In the genomic region with DNA sequence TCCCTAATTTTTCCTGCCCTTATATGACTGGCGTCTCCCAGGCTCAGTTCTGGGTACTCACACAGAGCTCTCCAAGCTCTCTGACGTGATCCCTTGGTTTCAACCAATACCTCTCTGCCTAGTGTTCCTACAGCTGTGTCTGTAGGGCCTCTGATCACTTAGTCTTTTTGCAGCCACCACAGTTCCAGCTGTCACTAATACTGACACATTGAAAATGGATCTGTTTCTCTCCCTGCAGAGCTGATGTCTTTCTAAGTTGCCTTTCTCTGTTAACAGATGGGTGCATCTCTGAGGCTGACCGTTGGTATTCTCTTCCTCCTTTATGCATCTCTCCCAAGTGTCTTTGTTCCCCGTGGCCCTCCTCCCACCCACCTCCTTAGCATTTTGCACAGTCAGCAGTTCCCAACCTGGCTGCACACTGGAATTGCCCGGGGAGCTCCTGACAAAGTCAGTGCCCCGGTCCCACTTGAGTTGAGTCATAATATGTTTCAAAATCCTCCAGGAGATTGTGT, we compare ENCODE assay signal across 8 cellular contexts.
DNase-seq lines count a peak whose midpoint lies in the region; ATAC-seq and TF ChIP-seq lines count a peak whose summit lies in the region.
"Had no signal": no experiment of that assay in that cellular context is flagged by ENCODE, and none has a peak within 500 bp of the region (broad histone marks: within the 10 kb centered on the region; RNA-seq: fewer than 3 reads in every experiment).

No MANE protein-coding gene starts in this region.

- ATAC-seq in GM19324 (IDR thresholded peaks at IDR 0.05; ENCODE audit: low FRiP score, unreplicated experiment) = no peak
- ATAC-seq in activated CD8-positive, alpha-beta T cell treated with anti-CD3 and anti-CD28 coated beads, Interleukin-2, amount 10 ng/mL, durations not matched to agents 7 days and 5 days = no peak

- H3K27me3 ChIP-seq in GM23248 (replicated peaks; ENCODE audit: insufficient read depth) = no peaks in the 10 kb centered on the region

- no peak overlapping the region for H3K9ac ChIP-seq in GM23248

- peaks cover 8% of the 10 kb centered on the region for H3K9me3 Mint-ChIP-seq in glutamatergic neuron (ENCODE audit: unreplicated experiment)
- H3K9me3 Mint-ChIP-seq in activated CD8-positive, alpha-beta T cell treated with anti-CD3 and anti-CD28 coated beads, Interleukin-2, amount 10 ng/mL, durations not matched to agents 7 days and 5 days (ENCODE audit: insufficient read depth) = no peaks in the 10 kb centered on the region
- no peaks in the 10 kb centered on the region for H3K9me3 Mint-ChIP-seq in activated CD4-positive, alpha-beta memory T cell treated with anti-CD3 and anti-CD28 coated beads, Interleukin-2, amount 10 ng/mL, durations not matched to agents 7 days and 5 days

- TF ChIP-seq CTCF in glutamatergic neuron (IDR thresholded peaks at IDR 0.05; ENCODE audit: partially characterized antibody, unreplicated experiment) = no peak

- WGBS in GM23248 (ENCODE audit: low coverage in 1 of 2, low lambda C conversion rate in 2 of 2, missing lambda C conversion rate in 2 of 2), 2 experiments = 42 to 45% methylated on average over 6 of the region's 6 CpGs

- DNase-seq in GM23248 (peak; percentile 64), NCI-H510A (lab: John Stamatoyannopoulos, UW) (peak; percentile 16), glutamatergic neuron (peak; percentile 77)
- DNase-seq in activated CD8-positive, alpha-beta T cell treated with anti-CD3 and anti-CD28 coated beads, Interleukin-2, amount 10 ng/mL, durations not matched to agents 7 days and 5 days = no peak
- no peak for DNase-seq in activated CD4-positive, alpha-beta memory T cell treated with anti-CD3 and anti-CD28 coated beads, Interleukin-2, amount 10 ng/mL, durations not matched to agents 7 days and 5 days

- CTCF ChIA-PET in activated CD8-positive, alpha-beta T cell treated with anti-CD3 and anti-CD28 coated beads, Interleukin-2, amount 10 ng/mL, durations not matched to agents 7 days and 5 days (lab: Charles Lee) = no interaction called here
- CTCF ChIA-PET in activated CD4-positive, alpha-beta memory T cell treated with anti-CD3 and anti-CD28 coated beads, Interleukin-2, amount 10 ng/mL, durations not matched to agents 7 days and 5 days (lab: Charles Lee) = no interaction called here

- H3K4me1 Mint-ChIP-seq in glutamatergic neuron (ENCODE audit: low read depth, unreplicated experiment) = peaks cover 77% of the 10 kb centered on the region
- H3K4me1 Mint-ChIP-seq in activated CD8-positive, alpha-beta T cell treated with anti-CD3 and anti-CD28 coated beads, Interleukin-2, amount 10 ng/mL, durations not matched to agents 7 days and 5 days (ENCODE audit: low read depth) = no peaks in the 10 kb centered on the region
- H3K4me1 Mint-ChIP-seq in activated CD4-positive, alpha-beta memory T cell treated with anti-CD3 and anti-CD28 coated beads, Interleukin-2, amount 10 ng/mL, durations not matched to agents 7 days and 5 days = no peaks in the 10 kb centered on the region

- peaks cover 49% of the 10 kb centered on the region for H3K4me1 ChIP-seq in GM23248 (ENCODE audit: insufficient read depth)

- POLR2A ChIA-PET in activated CD8-positive, alpha-beta T cell treated with anti-CD3 and anti-CD28 coated beads, Interleukin-2, amount 10 ng/mL, durations not matched to agents 7 days and 5 days (lab: Charles Lee) = interaction anchor here (0.5 kb wide), 1 partner anchor 806 kb away, joined by 3 read pairs; no protein-coding TSS in a partner anchor
- POLR2A ChIA-PET in activated CD4-positive, alpha-beta memory T cell treated with anti-CD3 and anti-CD28 coated beads, Interleukin-2, amount 10 ng/mL, durations not matched to agents 7 days and 5 days (lab: Charles Lee) = no interaction called here

- H3K27me3 Mint-ChIP-seq in glutamatergic neuron (ENCODE audit: unreplicated experiment) = peaks cover 11% of the 10 kb centered on the region
- no peaks in the 10 kb centered on the region for H3K27me3 Mint-ChIP-seq in activated CD8-positive, alpha-beta T cell treated with anti-CD3 and anti-CD28 coated beads, Interleukin-2, amount 10 ng/mL, durations not matched to agents 7 days and 5 days (ENCODE audit: low read depth)
- H3K27me3 Mint-ChIP-seq in activated CD4-positive, alpha-beta memory T cell treated with anti-CD3 and anti-CD28 coated beads, Interleukin-2, amount 10 ng/mL, durations not matched to agents 7 days and 5 days = no peaks in the 10 kb centered on the region
- H3K27me3 Mint-ChIP-seq: activated naive CD8-positive, alpha-beta T cell had no signal

- H3K36me3 Mint-ChIP-seq in glutamatergic neuron (ENCODE audit: unreplicated experiment) = no peaks in the 10 kb centered on the region
- peaks cover 3% of the 10 kb centered on the region for H3K36me3 Mint-ChIP-seq in activated CD8-positive, alpha-beta T cell treated with anti-CD3 and anti-CD28 coated beads, Interleukin-2, amount 10 ng/mL, durations not matched to agents 7 days and 5 days (ENCODE audit: low read depth)
- no peaks in the 10 kb centered on the region for H3K36me3 Mint-ChIP-seq in activated CD4-positive, alpha-beta memory T cell treated with anti-CD3 and anti-CD28 coated beads, Interleukin-2, amount 10 ng/mL, durations not matched to agents 7 days and 5 days (ENCODE audit: low read depth)

- peak overlapping the region; percentile 85 for H3K4me3 Mint-ChIP-seq in glutamatergic neuron (ENCODE audit: unreplicated experiment)
- no peak overlapping the region for H3K4me3 Mint-ChIP-seq in activated CD8-positive, alpha-beta T cell treated with anti-CD3 and anti-CD28 coated beads, Interleukin-2, amount 10 ng/mL, durations not matched to agents 7 days and 5 days
- H3K4me3 Mint-ChIP-seq in activated CD4-positive, alpha-beta memory T cell treated with anti-CD3 and anti-CD28 coated beads, Interleukin-2, amount 10 ng/mL, durations not matched to agents 7 days and 5 days = no peak overlapping the region
- H3K4me3 Mint-ChIP-seq: activated naive CD8-positive, alpha-beta T cell had no signal

- H3K9me3 ChIP-seq in GM23248 (ENCODE audit: low read depth) = no peaks in the 10 kb centered on the region

- no peaks in the 10 kb centered on the region for H3K9me2 ChIP-seq in GM23248 (ENCODE audit: insufficient read depth)

- H3K27ac ChIP-seq in GM23248 (peak overlapping the region; percentile 55; the same call in 1 of the 2 replicates), temporal lobe (ENCODE audit: low read depth, low read length) (peak overlapping the region; percentile 33)

- no peaks in the 10 kb centered on the region for H4K20me1 ChIP-seq in GM23248 (ENCODE audit: insufficient read depth)

- H3K36me3 ChIP-seq in GM23248 (ENCODE audit: low read depth) = no peaks in the 10 kb centered on the region

- H3K27ac Mint-ChIP-seq in glutamatergic neuron (ENCODE audit: unreplicated experiment) = peak overlapping the region; percentile 97
- H3K27ac Mint-ChIP-seq in activated CD8-positive, alpha-beta T cell treated with anti-CD3 and anti-CD28 coated beads, Interleukin-2, amount 10 ng/mL, durations not matched to agents 7 days and 5 days = no peak overlapping the region
- no peak overlapping the region for H3K27ac Mint-ChIP-seq in activated CD4-positive, alpha-beta memory T cell treated with anti-CD3 and anti-CD28 coated beads, Interleukin-2, amount 10 ng/mL, durations not matched to agents 7 days and 5 days
- H3K27ac Mint-ChIP-seq: activated naive CD8-positive, alpha-beta T cell had no signal

- no peak overlapping the region for H3K4me3 ChIP-seq in GM23248

- peaks cover 48% of the 10 kb centered on the region for H3K79me2 ChIP-seq in GM23248 (ENCODE audit: insufficient read depth)

- no peak overlapping the region for H2AFZ ChIP-seq in GM23248

- peak overlapping the region; percentile 31 for H3K4me2 ChIP-seq in GM23248 (ENCODE audit: unreplicated experiment)

- H3F3A ChIP-seq in GM23248 (ENCODE audit: insufficient read depth) = peaks cover 28% of the 10 kb centered on the region

- in situ Hi-C loops in GM23248 (cut with MboI) = no loop called here

Comparison
In these comparisons a context has a peak if more than half of its experiments do, and no peak if none do; other contexts are left out.
1. DNase-seq: peak in GM23248 (single experiment), NCI-H510A (single experiment) and glutamatergic neuron (single experiment); none in activated CD8-positive, alpha-beta T cell treated with anti-CD3 and anti-CD28 coated beads, Interleukin-2, amount 10 ng/mL, durations not matched to agents 7 days and 5 days (single experiment) and activated CD4-positive, alpha-beta memory T cell treated with anti-CD3 and anti-CD28 coated beads, Interleukin-2, amount 10 ng/mL, durations not matched to agents 7 days and 5 days (single experiment).